In the genomic region with DNA sequence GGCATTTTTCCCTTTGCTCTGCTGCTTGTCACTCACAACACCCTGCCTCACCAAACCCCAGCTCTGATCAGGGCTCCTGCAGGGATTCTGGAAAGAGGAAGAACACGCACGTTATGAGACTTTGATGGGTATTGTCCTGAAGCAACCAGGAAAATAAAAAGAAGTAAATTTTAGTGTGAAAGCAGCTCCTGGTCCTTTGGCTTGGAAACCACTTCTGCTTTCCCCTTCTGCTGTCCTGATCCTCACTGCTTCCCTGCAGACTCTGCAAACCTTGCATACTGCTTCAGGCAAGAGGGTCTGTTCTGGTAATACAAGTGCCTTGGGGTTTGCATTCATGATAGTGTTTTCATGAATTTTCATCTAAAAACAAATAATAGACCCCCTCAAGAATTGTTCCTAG, we compare ENCODE assay signal across 15 cellular contexts.
"Had no signal": no experiment of that assay in that cellular context is flagged by ENCODE, and none has a peak within 500 bp of the region (broad histone marks: within the 10 kb centered on the region; RNA-seq: fewer than 3 reads in every experiment).

No MANE protein-coding gene starts in this region.

- H3K27ac ChIP-seq: body of pancreas, lower lobe of right lung, right atrium auricular region, skin epidermis, thyroid gland had no signal

- H3K27ac Mint-ChIP-seq: activated naive CD4-positive, alpha-beta T cell treated with anti-CD3 and anti-CD28 coated beads, Interleukin-2, amount 50 U/mL, for 72 hours; naive thymus-derived CD4-positive, alpha-beta T cell had no signal

- H3K27me3 ChIP-seq: body of pancreas, right atrium auricular region, thyroid gland, uterus had no signal

- H3K4me3 Mint-ChIP-seq: activated T-cell treated with anti-CD3 and anti-CD28 coated beads, Interleukin-2, amount 50 U/mL, for 4 hours; naive thymus-derived CD4-positive, alpha-beta T cell had no signal

- H3K4me3 ChIP-seq: body of pancreas, lower lobe of right lung, right atrium auricular region, skin epidermis, thyroid gland, uterus had no signal

- H3K9me3 Mint-ChIP-seq: activated naive CD4-positive, alpha-beta T cell treated with anti-CD3 and anti-CD28 coated beads, Interleukin-2, amount 50 U/mL, for 72 hours; activated T-cell treated with anti-CD3 and anti-CD28 coated beads, Interleukin-2, amount 50 U/mL, for 4 hours had no signal

- H3K9me3 ChIP-seq: body of pancreas, lower lobe of right lung, right atrium auricular region, thyroid gland, uterus had no signal

- H3K4me1 ChIP-seq: body of pancreas, lower lobe of right lung, thyroid gland had no signal

- H3K36me3 ChIP-seq: lower lobe of right lung, right atrium auricular region, thyroid gland, uterus had no signal

- H3K36me3 Mint-ChIP-seq: activated naive CD4-positive, alpha-beta T cell treated with anti-CD3 and anti-CD28 coated beads, Interleukin-2, amount 50 U/mL, for 72 hours; naive thymus-derived CD4-positive, alpha-beta T cell had no signal

- ATAC-seq: activated naive CD4-positive, alpha-beta T cell treated with anti-CD3 and anti-CD28 coated beads, Interleukin-2, amount 50 U/mL, for 72 hours; activated T-cell treated with anti-CD3 and anti-CD28 coated beads, Interleukin-2, amount 50 U/mL, for 4 hours; body of pancreas; lower lobe of right lung; naive thymus-derived CD4-positive, alpha-beta T cell had no signal

- DNase-seq: activated CD4-positive, alpha-beta T cell treated with anti-CD3 and anti-CD28 coated beads, Interleukin-2, amount 50 U/mL, for 4 hours; activated CD4-positive, CD25-positive, alpha-beta regulatory T cell treated with anti-CD3 and anti-CD28 coated beads, Interleukin-2, amount 50 U/mL, for 72 hours; activated effector memory CD4-positive, alpha-beta T cell treated with anti-CD3 and anti-CD28 coated beads, Interleukin-2, amount 50 U/mL, for 16 hours; activated T-cell treated with anti-CD3 and anti-CD28 coated beads, Interleukin-2, amount 50 U/mL, for 4 hours; amniotic stem cell; body of pancreas; hypothalamus; lower lobe of right lung; naive thymus-derived CD4-positive, alpha-beta T cell; nucleus accumbens; thyroid gland; uterus had no signal

- H3K27me3 Mint-ChIP-seq: naive thymus-derived CD4-positive, alpha-beta T cell had no signal
